ENCODE assay signal across 8 cellular contexts in the genomic region with DNA sequence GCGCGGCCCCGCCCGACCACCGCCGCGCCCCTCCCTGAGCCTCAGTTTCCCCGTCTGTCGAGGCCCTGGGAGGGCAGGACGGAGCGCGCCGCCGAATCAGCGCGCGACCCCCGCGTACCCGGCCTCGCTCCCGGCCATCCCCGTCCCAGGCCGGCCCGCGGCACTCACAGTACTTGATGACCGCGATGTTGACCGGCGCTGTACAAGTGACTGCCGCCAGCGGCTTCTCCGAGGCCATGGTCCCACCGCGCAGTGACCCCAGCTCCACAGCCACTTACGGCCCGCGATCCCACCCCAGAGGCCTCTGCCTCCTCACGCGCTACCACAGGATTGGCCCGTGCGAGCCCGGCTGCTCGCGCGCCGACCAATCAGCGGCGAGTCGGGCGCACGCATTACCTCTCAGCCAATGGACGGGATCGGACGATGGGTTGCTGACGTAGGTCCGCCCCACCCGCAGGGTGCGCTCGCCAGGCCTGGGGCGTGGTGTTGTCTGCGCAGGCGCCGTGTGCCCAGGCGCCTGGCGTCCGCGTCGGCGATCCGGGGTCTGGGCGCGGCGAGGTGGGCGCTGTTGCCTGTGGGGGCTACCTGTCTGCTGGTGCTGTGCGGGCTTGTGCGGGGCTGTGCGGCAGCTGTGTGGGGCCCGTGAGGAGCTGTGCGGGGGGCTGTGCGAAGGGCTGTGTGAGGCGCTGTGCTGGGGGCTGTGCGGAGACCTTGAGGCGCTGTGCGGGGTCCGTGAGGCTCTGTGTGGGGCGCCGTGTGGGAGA. TPM values are rescaled to one million over a fixed set of nuclear protein-coding genes. Genes with fewer than 3 reads are reported as not detected.
A peak's percentile ranks its signal among the peaks of the same experiment; 100 is the strongest.
DNase-seq lines count a peak whose midpoint lies in the region; ATAC-seq and TF ChIP-seq lines count a peak whose summit lies in the region.

MVD (minus strand) TSS at position 249 of the 764 bp plus-strand sequence; CDS start at position 238, 11 bp downstream.

- H3K27ac Mint-ChIP-seq in natural killer cell treated with Interleukin-12 subunit alpha and Interleukin-12 subunit beta and Interleukin-15 and Interleukin-18, amount 100 ng/mL, for 72 hours, result peak within 1 kb of the TSS; percentile 43 to 93

- TF ChIP-seq CTCF in LNCaP clone FGC (IDR thresholded peaks at IDR 0.05; ENCODE audit: control insufficient read depth, extremely low read depth, insufficient read depth), result no peak

- H3K36me3 Mint-ChIP-seq in natural killer cell treated with Interleukin-12 subunit alpha and Interleukin-12 subunit beta and Interleukin-15 and Interleukin-18, amount 100 ng/mL, for 72 hours, result no peaks in the 10 kb centered on the region

- no peaks in the 10 kb centered on the region for H3K9me3 Mint-ChIP-seq in natural killer cell treated with Interleukin-12 subunit alpha and Interleukin-12 subunit beta and Interleukin-15 and Interleukin-18, amount 100 ng/mL, for 72 hours

- no peaks in the 10 kb centered on the region for H3K27me3 Mint-ChIP-seq in natural killer cell treated with Interleukin-12 subunit alpha and Interleukin-12 subunit beta and Interleukin-15 and Interleukin-18, amount 100 ng/mL, for 72 hours

- peak; percentile 98 for DNase-seq in EL
- peak; percentile 92 for DNase-seq in GOT3 (lab: John Stamatoyannopoulos, UW)
- peak; percentile 85 for DNase-seq in LNCaP clone FGC (ENCODE audit: low read depth)
- DNase-seq in activated T-helper 9 cell treated with anti-CD3 and anti-CD28 coated beads, Interleukin-2, amount 50 U/mL, for 16 hours (ENCODE audit: low read depth), result peak; percentile 94
- peak; percentile 96 for DNase-seq in fibroblast of peridontal ligament (ENCODE audit: extremely low read depth)
- peak; percentile 98 for DNase-seq in natural killer cell treated with Interleukin-12 subunit alpha and Interleukin-12 subunit beta and Interleukin-15 and Interleukin-18, amount 100 ng/mL, for 72 hours (ENCODE audit: low spot score)
- peak; percentile 97 for DNase-seq in stimulated activated naive CD8-positive, alpha-beta T cell treated with anti-CD3 and anti-CD28 coated beads, Interleukin-15, Interleukin-2, amounts not matched to agents 100 U/mL and 50 U/mL, for 24 hours

- TF ChIP-seq POLR2A in Raji (IDR thresholded peaks at IDR 0.05; ENCODE audit: insufficient read depth, low read depth, low read length), result peak; percentile 95

- H3K4me1 Mint-ChIP-seq in natural killer cell treated with Interleukin-12 subunit alpha and Interleukin-12 subunit beta and Interleukin-15 and Interleukin-18, amount 100 ng/mL, for 72 hours (ENCODE audit: low read depth in 2 of 2), result peaks cover 13 to 19% of the 10 kb centered on the region in 2 donors

- ATAC-seq in natural killer cell treated with Interleukin-12 subunit alpha and Interleukin-12 subunit beta and Interleukin-15 and Interleukin-18, amount 100 ng/mL, for 72 hours, result peak; percentile 99
- ATAC-seq in stimulated activated naive CD8-positive, alpha-beta T cell treated with anti-CD3 and anti-CD28 coated beads, Interleukin-15, Interleukin-2, amounts not matched to agents 100 U/mL and 50 U/mL, for 24 hours, result peak; percentile 99

- H3K4me3 ChIP-seq in LNCaP clone FGC (ENCODE audit: low read depth, low read length), result peak within 1 kb of the TSS; percentile 83

- peak within 1 kb of the TSS; percentile 86 for H3K4me3 Mint-ChIP-seq in natural killer cell treated with Interleukin-12 subunit alpha and Interleukin-12 subunit beta and Interleukin-15 and Interleukin-18, amount 100 ng/mL, for 72 hours

RNA-seq across cellular contexts. Expression of gene MVD, which starts in this region (rescaled TPM):
- total RNA-seq in natural killer cell treated with Interleukin-12 subunit alpha and Interleukin-12 subunit beta and Interleukin-15 and Interleukin-18, amount 100 ng/mL, for 72 hours, result 100 to 1,000 TPM in 1 of 2 donors, 10 to 100 TPM in 1; 77.2 to 124 TPM

Comparison
In these comparisons a context has a peak if more than half of its experiments do, and no peak if none do; other contexts are left out.
1. Peak in every context shown above with its lines: DNase-seq, ATAC-seq and H3K4me3 ChIP-seq.